ENCODE assay signal across 8 cellular contexts in the genomic region with DNA sequence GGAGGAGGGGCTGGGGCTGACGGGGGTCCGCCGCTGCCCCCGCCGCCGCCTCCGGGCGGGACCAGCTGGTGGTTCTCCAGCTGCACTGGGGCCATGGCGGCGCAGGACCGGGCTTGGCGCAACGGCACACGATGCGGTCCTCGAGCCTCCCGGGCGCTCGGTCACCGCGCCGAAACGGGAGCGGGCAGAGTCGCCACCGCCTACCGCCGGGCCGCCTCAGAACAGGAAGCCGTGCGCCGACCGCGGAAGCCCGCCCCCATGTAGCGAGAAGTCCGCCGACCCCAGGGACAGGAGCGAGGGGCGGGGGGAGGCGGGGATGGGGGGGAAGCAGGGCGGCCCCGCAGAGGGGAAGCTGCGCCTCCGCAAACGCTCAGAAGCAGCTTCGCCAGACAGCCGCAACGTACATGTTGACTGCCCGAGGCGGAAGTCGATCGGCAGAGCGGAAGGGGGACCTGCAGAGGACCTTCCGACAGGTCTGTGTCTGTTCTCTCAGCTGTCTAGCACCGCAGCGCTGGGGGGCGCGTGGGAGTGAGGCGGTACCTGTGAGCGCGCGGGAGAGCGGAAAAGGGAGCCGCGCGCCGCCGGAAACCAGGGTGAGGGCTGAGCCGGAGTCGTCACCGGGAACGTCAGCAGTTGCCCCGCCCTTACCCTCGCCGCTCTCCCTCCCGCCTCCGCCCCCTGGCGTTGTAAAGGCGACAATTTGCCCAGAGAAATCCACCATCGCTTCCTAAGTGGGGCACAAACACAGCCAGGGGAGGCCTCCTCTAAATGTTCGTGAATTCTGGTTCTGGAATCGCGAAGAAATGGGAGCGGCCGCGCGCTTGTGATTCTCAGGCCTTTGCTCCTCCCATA. TPM values are rescaled to one million over a fixed set of nuclear protein-coding genes. Genes with fewer than 3 reads are reported as not detected.
DNase-seq lines count a peak whose midpoint lies in the region; ATAC-seq and TF ChIP-seq lines count a peak whose summit lies in the region.

A gene (minus strand): TSS at position 225 of the 852 bp plus-strand sequence. CDS start 130 bp downstream, at position 95.

- H3K27ac ChIP-seq in DND-41 (ENCODE audit: low read length) (peak within 1 kb of the TSS; percentile 95), KMS-11 (peak within 1 kb of the TSS; percentile 84), Panc1 (ENCODE audit: low read length) (peak within 1 kb of the TSS; percentile 77)

- peak within 1 kb of the TSS; percentile 74 for H3K4me2 ChIP-seq in DND-41 (ENCODE audit: insufficient read depth, low read length)
- H3K4me2 ChIP-seq in KMS-11 = peak within 1 kb of the TSS; percentile 88

- peaks cover 57% of the 10 kb centered on the region for H3K79me2 ChIP-seq in DND-41 (ENCODE audit: insufficient read depth, low read length)
- H3K79me2 ChIP-seq in KMS-11 (ENCODE audit: insufficient read depth, low read depth) = peaks cover 39% of the 10 kb centered on the region

- peak within 1 kb of the TSS; percentile 95 for H2AFZ ChIP-seq in DND-41 (ENCODE audit: low read depth, low read length)
- peak within 1 kb of the TSS; percentile 94 for H2AFZ ChIP-seq in KMS-11 (ENCODE audit: low read depth)

- no TSS peak for BruUV-seq in Panc1 (replicated peaks; lab: Mats Ljungman, UMichigan)

- peak; percentile 59 for TF ChIP-seq CTCF in DND-41 (IDR thresholded peaks at IDR 0.05; ENCODE audit: borderline replicate concordance, extremely low read depth, low read length, poor library complexity, severe bottlenecking)
- TF ChIP-seq CTCF in KMS-11 (conservative IDR thresholded peaks at IDR 0.05; ENCODE audit: low read depth, low read length) = peak; percentile 51
- TF ChIP-seq CTCF in Panc1 (IDR thresholded peaks at IDR 0.05) = peak; percentile 60

- H3K4me3 ChIP-seq in DND-41 (ENCODE audit: low read depth in 1 of 2, low read length in 2 of 2) (peak within 1 kb of the TSS; percentile 34 to 66), KMS-11 (IDR thresholded peaks at IDR 0.05; ENCODE audit: insufficient read depth, low read depth, low read length) (no peak within 1 kb of the TSS), Panc1 (ENCODE audit: low read depth in 2 of 2, low read length in 2 of 2) (peak within 1 kb of the TSS; percentile 57 to 70)

- DNase-seq in DND-41 (peak; percentile 90), Panc1 (ENCODE audit: low read depth, low spot score) (peak; percentile 43), myocyte (ENCODE audit: low read depth) (peak; percentile 85)
- DNase-seq in activated T-cell treated with anti-CD3 and anti-CD28 coated beads, Interleukin-2, amount 50 U/mL, for 48 hours = peak; percentile 95 to 96
- peak; percentile 84 to 94 for DNase-seq in stimulated activated CD8-positive, alpha-beta memory T cell treated with anti-CD3 and anti-CD28 coated beads, Interleukin-7, amount 100 ng/mL, for 48 hours (ENCODE audit: extremely low read depth in 1 of 2, low read depth in 1 of 2)

- H4K20me1 ChIP-seq in DND-41 (ENCODE audit: insufficient read depth, low read length) (no peaks in the 10 kb centered on the region; the same call in 1 of the 2 replicates), KMS-11 (ENCODE audit: insufficient read depth) (no peaks in the 10 kb centered on the region)

- no peaks in the 10 kb centered on the region for H3K27me3 ChIP-seq in DND-41 (ENCODE audit: insufficient read depth, low read length, poor library complexity)
- no peaks in the 10 kb centered on the region for H3K27me3 ChIP-seq in KMS-11 (ENCODE audit: insufficient read depth, low read depth)
- H3K27me3 ChIP-seq in Panc1 (ENCODE audit: control insufficient read depth, insufficient read depth, low read length) = no peaks in the 10 kb centered on the region

- H3K36me3 ChIP-seq in DND-41 (ENCODE audit: insufficient read depth, low read length) = no peaks in the 10 kb centered on the region
- no peaks in the 10 kb centered on the region for H3K36me3 ChIP-seq in KMS-11 (ENCODE audit: insufficient read depth)
- H3K36me3 ChIP-seq in Panc1 (ENCODE audit: control insufficient read depth, insufficient read depth, low read length) = no peaks in the 10 kb centered on the region

- H3K9ac ChIP-seq in DND-41 (ENCODE audit: low read depth, low read length) (peak within 1 kb of the TSS; percentile 76), KMS-11 (peak within 1 kb of the TSS; percentile 83)

- POLR2A ChIA-PET in Panc1 (lab: Charles Lee) = interaction anchor here (0.5 kb wide), 1 partner anchor 41 kb away, joined by 3 read pairs; no protein-coding TSS in a partner anchor

- intact Hi-C loops in Panc1 (cut with micrococcal nuclease; ENCODE audit: unreplicated experiment) = no loop called here

- peaks cover 35% of the 10 kb centered on the region for H3K4me1 ChIP-seq in DND-41 (ENCODE audit: insufficient read depth, low read length)
- H3K4me1 ChIP-seq in KMS-11 (ENCODE audit: low read depth, poor library complexity, severe bottlenecking) = peaks cover 25% of the 10 kb centered on the region
- peaks cover 6% of the 10 kb centered on the region; the same call in 1 of the 2 replicates for H3K4me1 ChIP-seq in Panc1 (ENCODE audit: control insufficient read depth, insufficient read depth, low read length)

- in situ Hi-C loops in Panc1 (cut with HindIII; ENCODE audit: low pct_unique_long_range_greater_than_20kb, low sequenced_read_pairs) = no loop called here

- no peaks in the 10 kb centered on the region for H3K9me3 ChIP-seq in DND-41 (ENCODE audit: insufficient read depth, low read length, severe bottlenecking)
- no peaks in the 10 kb centered on the region for H3K9me3 ChIP-seq in Panc1 (ENCODE audit: control insufficient read depth, insufficient read depth, low read depth, low read length)

- CTCF ChIA-PET in Panc1 (lab: Charles Lee) = no interaction called here

- ATAC-seq in DND-41 (ENCODE audit: insufficient read depth, low read depth) = peak; percentile 89
- ATAC-seq in GM21737 (IDR thresholded peaks at IDR 0.05; ENCODE audit: unreplicated experiment) = peak; percentile 89
- peak; percentile 97 for ATAC-seq in Panc1
- ATAC-seq in esophagus mucosa = peak; percentile 97

RNA-seq across cellular contexts. Expression of the gene that starts here (rescaled TPM):
- 45.4 TPM for total RNA-seq in Panc1 (2021; ENCODE audit: unreplicated experiment)
- polyA plus RNA-seq in Panc1 (2012; ENCODE audit: insufficient read length) = 27.1 TPM
- total RNA-seq in esophagus mucosa = 39.6 TPM
- 28.9 and 31.2 TPM in 2 replicates for total RNA-seq in myocyte
- polyA plus RNA-seq in myocyte (2012) = 19.9 TPM

Comparison
In these comparisons a context has a peak if more than half of its experiments do, and no peak if none do; other contexts are left out.
1. DNase-seq: peak in every context shown above with its lines; median percentile 96 in activated T-cell treated with anti-CD3 and anti-CD28 coated beads, Interleukin-2, amount 50 U/mL, for 48 hours; 90 in DND-41; 89 in stimulated activated CD8-positive, alpha-beta memory T cell treated with anti-CD3 and anti-CD28 coated beads, Interleukin-7, amount 100 ng/mL, for 48 hours; 85 in myocyte; 43 in Panc1.